8 cellular contexts compared by ENCODE assay signal in genomic region chr4:119212964-119213606, GRCh38. TPM values are rescaled to one million over a fixed set of nuclear protein-coding genes. Genes with fewer than 3 reads are reported as not detected.
DNase-seq lines count a peak whose midpoint lies in the region; ATAC-seq and TF ChIP-seq lines count a peak whose summit lies in the region.

No MANE protein-coding gene starts in this region.

- H3K36me3 Mint-ChIP-seq in activated T-helper 17 cell treated with anti-CD3 and anti-CD28 coated beads, Interleukin-2, amount 50 U/mL, for 72 hours (ENCODE audit: low read depth), result peaks cover 35% of the 10 kb centered on the region
- peaks cover 9 to 13% (median 12%) of the 10 kb centered on the region in 3 donors for H3K36me3 Mint-ChIP-seq in naive thymus-derived CD8-positive, alpha-beta T cell

- no peaks in the 10 kb centered on the region for H3K9me3 Mint-ChIP-seq in activated T-helper 17 cell treated with anti-CD3 and anti-CD28 coated beads, Interleukin-2, amount 50 U/mL, for 72 hours
- H3K9me3 Mint-ChIP-seq in naive thymus-derived CD8-positive, alpha-beta T cell, result no peaks in the 10 kb centered on the region

- peak overlapping the region; percentile 96 for H3K4me3 Mint-ChIP-seq in activated T-helper 17 cell treated with anti-CD3 and anti-CD28 coated beads, Interleukin-2, amount 50 U/mL, for 72 hours
- H3K4me3 Mint-ChIP-seq in naive thymus-derived CD8-positive, alpha-beta T cell, result peak overlapping the region; percentile 90 to 100 (median 95)

- DNase-seq in D341Med (ENCODE audit: low spot score) (peak; percentile 79), HUDEP-2 (lab: John Stamatoyannopoulos, UW; ENCODE audit: unreplicated experiment in 76 of 76) (peak in 72 of 76 experiments; percentile 23 to 86 (median 70)), fibroblast of peridontal ligament (ENCODE audit: extremely low read depth) (peak; percentile 91)
- peak in 7 of 10 donors; percentile 27 to 63 (median 45) for DNase-seq in naive thymus-derived CD8-positive, alpha-beta T cell
- DNase-seq in stimulated activated naive CD4-positive, alpha-beta T cell treated with Interleukin-2 at 50 U/mL for 16 hours (lab: John Stamatoyannopoulos, UW), result peak; percentile 56

- peak overlapping the region; percentile 99 for H3K27ac Mint-ChIP-seq in activated T-helper 17 cell treated with anti-CD3 and anti-CD28 coated beads, Interleukin-2, amount 50 U/mL, for 72 hours
- H3K27ac Mint-ChIP-seq in naive thymus-derived CD8-positive, alpha-beta T cell, result peak overlapping the region; percentile 92 to 100 (median 96)

- peaks cover 34% of the 10 kb centered on the region for H3K4me1 Mint-ChIP-seq in activated T-helper 17 cell treated with anti-CD3 and anti-CD28 coated beads, Interleukin-2, amount 50 U/mL, for 72 hours
- peaks cover 18 to 56% (median 46%) of the 10 kb centered on the region in 4 donors for H3K4me1 Mint-ChIP-seq in naive thymus-derived CD8-positive, alpha-beta T cell

- peak; percentile 55 for ATAC-seq in GM21447 (IDR thresholded peaks at IDR 0.05; ENCODE audit: unreplicated experiment)
- ATAC-seq in activated T-helper 17 cell treated with anti-CD3 and anti-CD28 coated beads, Interleukin-2, amount 50 U/mL, for 72 hours (replicated peaks), result peak; percentile 66
- ATAC-seq in naive thymus-derived CD8-positive, alpha-beta T cell, result peak; percentile 26 to 39

- POLR2A ChIA-PET in naive thymus-derived CD8-positive, alpha-beta T cell (lab: Charles Lee), result interaction anchor here (0.7 to 2.6 kb wide), 12 partner anchors 8 to 242 kb away, joined by 3 to 29 read pairs (median 4); a partner anchor contains a TSS

- no peaks in the 10 kb centered on the region for H3K27me3 Mint-ChIP-seq in activated T-helper 17 cell treated with anti-CD3 and anti-CD28 coated beads, Interleukin-2, amount 50 U/mL, for 72 hours
- peaks cover 0 to 6% (median 0%) of the 10 kb centered on the region in 5 donors for H3K27me3 Mint-ChIP-seq in naive thymus-derived CD8-positive, alpha-beta T cell

TF ChIP-seq in PFSK-1, 5 proteins besides CTCF, POLR2A, EP300 and RAD21:
- 0 out of 2 replicates have a peak, but pooled peaks have one; percentile 47 for TF ChIP-seq SIN3A (IDR thresholded peaks at IDR 0.05; ENCODE audit: borderline replicate concordance, insufficient read depth, low read length)
- peak; percentile 58; the same call in 1 of the 2 replicates for TF ChIP-seq TAF1 (IDR thresholded peaks at IDR 0.05; ENCODE audit: borderline replicate concordance, insufficient read depth, low read length)
- TF ChIP-seq REST (IDR thresholded peaks at IDR 0.05; ENCODE audit: insufficient read depth in 1 of 2, low read depth in 2 of 2, low read length in 2 of 2), result no peak
- TF ChIP-seq POLR2AphosphoS5 (IDR thresholded peaks at IDR 0.05; ENCODE audit: low read depth, low read length), result no peak
- no peak for TF ChIP-seq FOXP2 (optimal IDR thresholded peaks at IDR 0.05; ENCODE audit: borderline replicate concordance, extremely low read depth, extremely low read length, insufficient read depth)

RNA-seq across cellular contexts. Expression of gene USP53, which starts 0.6 kb away (rescaled TPM):
- polyA plus RNA-seq in PFSK-1 (2012; ENCODE audit: insufficient read length, low read depth), result 2.1 TPM
- total RNA-seq in activated T-helper 17 cell treated with anti-CD3 and anti-CD28 coated beads, Interleukin-2, amount 50 U/mL, for 72 hours, result 10 to 100 TPM in 1 of 2 donors, 1 to 10 TPM in 1; 9.7 to 27.7 TPM
- total RNA-seq in naive thymus-derived CD8-positive, alpha-beta T cell, result 10 to 100 TPM; 29.5 to 31.3 TPM
- polyA plus RNA-seq in naive thymus-derived CD8-positive, alpha-beta T cell, result 10 to 100 TPM in 2 of 3 donors, 1 to 10 TPM in 1; 6.5 to 23.5 (median 12.5) TPM

Comparison
In these comparisons a context has a peak if more than half of its experiments do, and no peak if none do; other contexts are left out.
1. Peak in every context shown above with its lines: DNase-seq and ATAC-seq.